21 cellular contexts compared by ENCODE assay signal in the genomic region with DNA sequence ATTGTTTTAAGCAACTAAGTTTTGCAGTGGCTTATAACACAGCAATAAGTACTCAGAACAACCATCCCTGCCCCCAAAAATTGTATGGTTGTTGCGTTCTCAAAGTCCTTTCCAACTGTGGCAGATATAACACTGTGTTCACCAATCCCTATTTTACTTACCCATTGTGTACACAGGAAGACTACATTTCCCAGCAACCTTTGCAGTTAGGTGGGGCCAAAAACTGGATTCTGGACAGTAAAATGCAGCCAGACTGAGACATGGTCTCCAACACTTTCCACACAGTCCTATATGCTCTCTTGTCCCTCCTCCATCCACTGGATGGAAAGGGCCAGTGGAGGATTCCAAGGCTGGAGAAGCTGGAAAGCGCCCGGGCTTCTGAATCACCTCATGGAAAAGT.
A peak's percentile ranks its signal among the peaks of the same experiment; 100 is the strongest.
DNase-seq lines count a peak whose midpoint lies in the region; ATAC-seq, FAIRE-seq and TF ChIP-seq lines count a peak whose summit lies in the region.
"Had no signal": no experiment of that assay in that cellular context is flagged by ENCODE, and none has a peak within 500 bp of the region (broad histone marks: within the 10 kb centered on the region; RNA-seq: fewer than 3 reads in every experiment).

No MANE protein-coding gene starts in this region.

- TF ChIP-seq CTCF in HepG2 (CRISPR knock-in tag; IDR thresholded peaks at IDR 0.05) (no peak), right lobe of liver (IDR thresholded peaks at IDR 0.05) (no peak), PC-3 (conservative IDR thresholded peaks at IDR 0.05; ENCODE audit: low read depth, low read length) (no peak), ascending aorta (IDR thresholded peaks at IDR 0.05) (no peak)

- DNase-seq in DMS153 treated with DMSO at 0.1 percent for 48 hours (lab: John Stamatoyannopoulos, UW; ENCODE audit: unreplicated experiment): peak; percentile 9
- no peak for DNase-seq in DMS153 (lab: John Stamatoyannopoulos, UW)
- DNase-seq in HepG2 (ENCODE audit: low spot score): no peak
- no peak for DNase-seq in right lobe of liver
- DNase-seq in PC-3: peak; percentile 1
- DNase-seq in small intestine: peak; percentile 1
- no peak for DNase-seq in ascending aorta (ENCODE audit: low spot score in 2 of 2)
- DNase-seq: 8988T; AML-193; C1 segment of cervical spinal cord; CD8-positive, alpha-beta T cell; EL; GF-D8; NCI-H1694; NCI-H226; NCI-H526 treated with DMSO at 0.1 percent for 48 hours; Peyer's patch; T1000 had no signal

- H3K4me1 ChIP-seq in HepG2 (ENCODE audit: insufficient read depth, low read length) (no peaks in the 10 kb centered on the region), right lobe of liver (no peaks in the 10 kb centered on the region), PC-3 (ENCODE audit: insufficient read depth, low read length) (no peaks in the 10 kb centered on the region), small intestine (ENCODE audit: control insufficient read depth in 2 of 2, insufficient read depth in 1 of 2, low read depth in 1 of 2, low read length in 1 of 2) (no peaks in the 10 kb centered on the region), ascending aorta (no peaks in the 10 kb centered on the region)
- H3K4me1 ChIP-seq: Peyer's patch had no signal

- TF ChIP-seq POLR2A in HepG2 (IDR thresholded peaks at IDR 0.05; ENCODE audit: insufficient read depth in 1 of 2, low read depth in 2 of 2, low read length in 2 of 2) (no peak), right lobe of liver (IDR thresholded peaks at IDR 0.05) (no peak)

- no peaks in the 10 kb centered on the region for H3K9me3 ChIP-seq in HepG2 (ENCODE audit: low read length)
- no peaks in the 10 kb centered on the region for H3K9me3 ChIP-seq in right lobe of liver
- H3K9me3 ChIP-seq in PC-3 (ENCODE audit: low read length): no peaks in the 10 kb centered on the region
- no peaks in the 10 kb centered on the region for H3K9me3 ChIP-seq in small intestine (ENCODE audit: control insufficient read depth, low read depth)
- H3K9me3 ChIP-seq in ascending aorta: no peaks in the 10 kb centered on the region
- H3K9me3 ChIP-seq: Peyer's patch, SJSA1 had no signal

- H3K9me2 ChIP-seq in PC-3 (replicated peaks; ENCODE audit: low read length): no peaks in the 10 kb centered on the region

- FAIRE-seq in HepG2 (lab: Jason Lieb, UNC): no peak
- no peak for FAIRE-seq in small intestine (lab: Jason Lieb, UNC)
- FAIRE-seq: H54 had no signal

- BruUV-seq in HepG2 (replicated peaks; lab: Mats Ljungman, UMichigan) (no TSS peak), PC-3 (replicated peaks; lab: Mats Ljungman, UMichigan) (no TSS peak)

- POLR2A ChIA-PET in HepG2 (lab: Yijun Ruan, JAX) (no interaction called here), PC-3 (lab: Charles Lee; ENCODE audit: unreplicated experiment) (no interaction called here)

- H3K27me3 ChIP-seq in HepG2 (ENCODE audit: control insufficient read depth in 1 of 2, insufficient read depth in 2 of 2, low read length in 2 of 2) (no peaks in the 10 kb centered on the region), right lobe of liver (no peaks in the 10 kb centered on the region), PC-3 (ENCODE audit: low read length) (peaks cover 6% of the 10 kb centered on the region; the same call in 1 of the 2 replicates), small intestine (ENCODE audit: control insufficient read depth in 2 of 2, insufficient read depth in 2 of 2, low read length in 2 of 2) (no peaks in the 10 kb centered on the region), ascending aorta (no peaks in the 10 kb centered on the region)
- H3K27me3 ChIP-seq: Peyer's patch, SJSA1 had no signal

- in situ Hi-C loops in HepG2 (cut with HindIII; ENCODE audit: extremely low pct_ligation_motif_present, low pct_unique_long_range_greater_than_20kb): no loop called here

- H3K27ac ChIP-seq in HepG2 (ENCODE audit: extremely low read length, insufficient read depth, low read length): no peak overlapping the region
- H3K27ac ChIP-seq in right lobe of liver: no peak overlapping the region
- no peak overlapping the region for H3K27ac ChIP-seq in PC-3 (ENCODE audit: low read length)
- H3K27ac ChIP-seq in small intestine (ENCODE audit: low read depth in 1 of 2, low read length in 1 of 2): no peak overlapping the region
- H3K27ac ChIP-seq in ascending aorta: no peak overlapping the region
- H3K27ac ChIP-seq: Peyer's patch, SJSA1 had no signal

- H3K9ac ChIP-seq in HepG2 (ENCODE audit: insufficient read depth, low read depth, low read length): no peak overlapping the region
- H3K9ac ChIP-seq in PC-3 (ENCODE audit: low read length): no peak overlapping the region

- H3K4me2 ChIP-seq in HepG2 (ENCODE audit: low read depth, low read length): no peak overlapping the region
- no peak overlapping the region for H3K4me2 ChIP-seq in PC-3 (ENCODE audit: low read length)

- 70% methylated on average over 2 of the region's 3 CpGs for WGBS in HepG2 (ENCODE audit: low lambda C conversion rate)
- WGBS in right lobe of liver (ENCODE audit: insufficient coverage, low coverage, low lambda C conversion rate, missing lambda C conversion rate): 60% methylated on average over 3 of the region's 3 CpGs
- WGBS in small intestine, 3 donors: 18 to 68% (median 45%) methylated on average over 3 of the region's 3 CpGs

- intact Hi-C loops in HepG2 (cut with micrococcal nuclease; ENCODE audit: unreplicated experiment): no loop called here
- intact Hi-C loops in right lobe of liver (cut with DNase I): no loop called here
- intact Hi-C loops in PC-3 (cut with micrococcal nuclease): no loop called here
- intact Hi-C loops in ascending aorta (cut with DNase I): no loop called here

- CTCF ChIA-PET in HepG2 (lab: Yijun Ruan, JAX; ENCODE audit: low intra/inter-chr PET ratio, low total read pairs): no interaction called here
- CTCF ChIA-PET in PC-3 (lab: Charles Lee): no interaction called here

- no peaks in the 10 kb centered on the region for H3F3A ChIP-seq in PC-3 (ENCODE audit: low read length, unreplicated experiment)

- H3K4me3 ChIP-seq in HepG2 (replicated peaks in 1 of 3; ENCODE audit: insufficient read depth in 1 of 3, low read depth in 2 of 3, low read length in 3 of 3) (no peak overlapping the region), right lobe of liver (no peak overlapping the region), PC-3 (ENCODE audit: low read length) (no peak overlapping the region), small intestine (ENCODE audit: low read depth in 1 of 2, low read length in 2 of 2) (no peak overlapping the region), ascending aorta (no peak overlapping the region)
- H3K4me3 ChIP-seq: Peyer's patch, SJSA1 had no signal

- TF ChIP-seq EP300 in HepG2 (IDR thresholded peaks at IDR 0.05; ENCODE audit: low read depth in 2 of 2, low read length in 2 of 2): no peak
- no peak for TF ChIP-seq EP300 in HepG2 (CRISPR knock-in tag; IDR thresholded peaks at IDR 0.05; ENCODE audit: borderline replicate concordance)

- H3K79me2 ChIP-seq in HepG2 (ENCODE audit: insufficient read depth, low read length): no peaks in the 10 kb centered on the region
- H3K79me2 ChIP-seq in PC-3 (ENCODE audit: low read length): no peaks in the 10 kb centered on the region

- H4K20me1 ChIP-seq in HepG2 (ENCODE audit: insufficient read depth, low read length): no peaks in the 10 kb centered on the region
- H4K20me1 ChIP-seq in PC-3 (ENCODE audit: low read length): no peaks in the 10 kb centered on the region

- no peak for ATAC-seq in HepG2
- no peak for ATAC-seq in right lobe of liver
- ATAC-seq in PC-3: no peak
- no peak for ATAC-seq in HG02884 (IDR thresholded peaks at IDR 0.05; ENCODE audit: unreplicated experiment)
- ATAC-seq: CD8-positive, alpha-beta T cell had no signal

- H3K36me3 ChIP-seq in HepG2 (replicated peaks in 1 of 2; ENCODE audit: control insufficient read depth in 1 of 2, insufficient read depth in 2 of 2, low read length in 2 of 2): no peaks in the 10 kb centered on the region
- no peaks in the 10 kb centered on the region for H3K36me3 ChIP-seq in right lobe of liver
- no peaks in the 10 kb centered on the region for H3K36me3 ChIP-seq in PC-3 (ENCODE audit: low read depth, low read length)
- no peaks in the 10 kb centered on the region for H3K36me3 ChIP-seq in small intestine (ENCODE audit: control insufficient read depth in 2 of 2, insufficient read depth in 2 of 2, low read length in 2 of 2)
- no peaks in the 10 kb centered on the region for H3K36me3 ChIP-seq in ascending aorta
- H3K36me3 ChIP-seq: Peyer's patch, SJSA1 had no signal

- TF ChIP-seq RAD21 in HepG2 (CRISPR knock-in tag; IDR thresholded peaks at IDR 0.05): no peak

- no peak overlapping the region for H2AFZ ChIP-seq in HepG2 (ENCODE audit: low read length)
- no peak overlapping the region for H2AFZ ChIP-seq in PC-3 (ENCODE audit: low read length)

TF ChIP-seq in HepG2, 621 proteins besides CTCF, POLR2A, EP300 and RAD21:
- TF ChIP-seq RXRB (CRISPR knock-in tag; IDR thresholded peaks at IDR 0.05; ENCODE audit: borderline replicate concordance): no peak
- peak; percentile 62 for TF ChIP-seq THAP11 (CRISPR knock-in tag; IDR thresholded peaks at IDR 0.05)
- peak; percentile 56 for TF ChIP-seq ZNF143 (CRISPR knock-in tag; IDR thresholded peaks at IDR 0.05)

Comparison
In these comparisons a context has a peak if more than half of its experiments do, and no peak if none do; other contexts are left out.
1. DNase-seq: peak in DMS153 treated with DMSO at 0.1 percent for 48 hours (single experiment), PC-3 (single experiment) and small intestine (single experiment); none in DMS153 (single experiment), HepG2 (single experiment), right lobe of liver (0 of 3) and ascending aorta (0 of 2).